11 cellular contexts compared by ENCODE assay signal in the genomic region with DNA sequence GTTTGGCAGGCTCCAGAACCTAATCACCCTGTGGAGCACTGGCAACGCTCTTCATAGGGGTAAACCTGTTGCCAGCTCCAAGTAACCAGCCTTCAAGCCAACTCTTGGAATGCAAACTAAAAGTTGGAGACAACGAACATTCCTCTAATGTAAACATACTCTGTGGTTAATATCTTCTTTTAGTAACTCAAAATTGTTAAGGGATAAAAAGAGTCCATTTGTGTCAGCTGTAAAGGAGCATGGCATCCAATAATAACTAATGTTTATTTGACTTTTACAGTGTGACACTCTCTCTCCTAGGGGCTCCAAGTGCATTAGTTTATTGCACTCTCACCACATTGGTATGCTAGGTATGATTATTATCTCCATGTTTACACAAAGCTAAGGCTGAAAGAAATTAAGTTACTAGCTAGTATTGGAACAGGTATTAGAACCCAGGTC. TPM values are rescaled to one million over a fixed set of nuclear protein-coding genes. Genes with fewer than 3 reads are reported as not detected.
DNase-seq lines count a peak whose midpoint lies in the region; ATAC-seq, FAIRE-seq and TF ChIP-seq lines count a peak whose summit lies in the region.
"Had no signal": no experiment of that assay in that cellular context is flagged by ENCODE, and none has a peak within 500 bp of the region (broad histone marks: within the 10 kb centered on the region; RNA-seq: fewer than 3 reads in every experiment).

No MANE protein-coding gene starts in this region.

- H3F3A ChIP-seq in PC-3 (ENCODE audit: low read length, unreplicated experiment): peaks cover 25% of the 10 kb centered on the region

- dilution Hi-C loops in endothelial cell of umbilical vein (cut with MboI; ENCODE audit: extremely low pct_ligation_motif_present, low sequenced_read_pairs): no loop called here

- H3K9me3 ChIP-seq in PC-3 (ENCODE audit: low read length) (no peaks in the 10 kb centered on the region), endothelial cell of umbilical vein (replicated peaks; ENCODE audit: control insufficient read depth, insufficient read depth, low read length) (no peaks in the 10 kb centered on the region)

- BruUV-seq in PC-3 (replicated peaks; lab: Mats Ljungman, UMichigan) (no TSS peak), endothelial cell of umbilical vein (replicated peaks; lab: Mats Ljungman, UMichigan) (no TSS peak)

- H3K27ac ChIP-seq in PC-3 (ENCODE audit: low read length): peak overlapping the region; percentile 90
- peak overlapping the region; percentile 15 for H3K27ac ChIP-seq in endothelial cell of umbilical vein (ENCODE audit: insufficient read depth, low read depth, low read length)

- 0 out of 2 replicates have a peak, but pooled peaks cover 4% of the 10 kb centered on the region for H3K79me2 ChIP-seq in PC-3 (ENCODE audit: low read length)
- no peaks in the 10 kb centered on the region for H3K79me2 ChIP-seq in endothelial cell of umbilical vein (ENCODE audit: control insufficient read depth, insufficient read depth, low read length)

- H3K36me3 ChIP-seq in PC-3 (ENCODE audit: low read depth, low read length) (no peaks in the 10 kb centered on the region), endothelial cell of umbilical vein (ENCODE audit: control insufficient read depth in 2 of 2, extremely low read depth in 1 of 2, insufficient read depth in 2 of 2, low read length in 2 of 2) (no peaks in the 10 kb centered on the region)

- peak overlapping the region; percentile 63 for H3K4me2 ChIP-seq in PC-3 (ENCODE audit: low read length)
- H3K4me2 ChIP-seq in endothelial cell of umbilical vein (ENCODE audit: insufficient read depth, low read length): peak overlapping the region; percentile 7

- H3K27me3 ChIP-seq in PC-3 (ENCODE audit: low read length): no peaks in the 10 kb centered on the region
- no peaks in the 10 kb centered on the region for H3K27me3 ChIP-seq in endothelial cell of umbilical vein (ENCODE audit: control insufficient read depth in 2 of 2, insufficient read depth in 2 of 2, low read length in 2 of 2)

- CTCF ChIA-PET in PC-3 (lab: Charles Lee) (interaction anchor here (0.9 to 1.9 kb wide), 2 partner anchors 25 to 114 kb away, joined by 5 to 13 read pairs; no protein-coding TSS in a partner anchor), endothelial cell of umbilical vein (lab: Charles Lee) (interaction anchor here (1.2 kb wide), 1 partner anchor 9 kb away, joined by 3 read pairs; no protein-coding TSS in a partner anchor)

- no peak for TF ChIP-seq POLR2A in endothelial cell of umbilical vein (IDR thresholded peaks at IDR 0.05; ENCODE audit: low read depth, low read length)

- H3K9ac ChIP-seq in PC-3 (ENCODE audit: low read length) (peak overlapping the region; percentile 64), endothelial cell of umbilical vein (replicated peaks; ENCODE audit: extremely low read depth, insufficient read depth, low read length) (no peak overlapping the region)

- no peaks in the 10 kb centered on the region for H3K9me1 ChIP-seq in endothelial cell of umbilical vein (replicated peaks; ENCODE audit: control insufficient read depth, extremely low read depth, insufficient read depth, low read length)

- ATAC-seq in PC-3 (peak; percentile 61), GM19397 (IDR thresholded peaks at IDR 0.05; ENCODE audit: unreplicated experiment) (no peak)
- ATAC-seq: activated naive CD8-positive, alpha-beta T cell treated with anti-CD3 and anti-CD28 coated beads, Interleukin-2, amount 50 U/mL, for 24 hours had no signal

- intact Hi-C loops in PC-3 (cut with micrococcal nuclease): loop anchor here (5.0 kb wide), 1 partner anchor 60 kb away; no protein-coding TSS in a partner anchor
- intact Hi-C loops in endothelial cell of umbilical vein (cut with micrococcal nuclease): no loop called here

- FAIRE-seq in endothelial cell of umbilical vein (lab: Jason Lieb, UNC): no peak

- peak; percentile 50 for DNase-seq in HCEC 1CT
- peak; percentile 97 for DNase-seq in PC-3
- DNase-seq in endothelial cell of umbilical vein (ENCODE audit: low read depth, low spot score): no peak
- DNase-seq in retinal pigment epithelial cell (ENCODE audit: low read depth): peak; percentile 34
- DNase-seq in islet precursor cell: no peak
- DNase-seq in NCI-H748 treated with DMSO at 0.1 percent for 48 hours (lab: John Stamatoyannopoulos, UW): no peak
- DNase-seq: activated CD8-positive, alpha-beta memory T cell treated with anti-CD3 and anti-CD28 coated beads, Interleukin-2, amount 50 U/mL, for 48 hours; activated naive CD8-positive, alpha-beta T cell treated with anti-CD3 and anti-CD28 coated beads, Interleukin-2, amount 50 U/mL, for 24 hours; NCI-H1105; NCI-H510A had no signal

- H3K9me2 ChIP-seq in PC-3 (replicated peaks; ENCODE audit: low read length): no peaks in the 10 kb centered on the region

- POLR2A ChIA-PET in PC-3 (lab: Charles Lee; ENCODE audit: unreplicated experiment): interaction anchor here (0.6 kb wide), 2 partner anchors 75 to 413 kb away, joined by 3 to 4 read pairs; no protein-coding TSS in a partner anchor
- POLR2A ChIA-PET in endothelial cell of umbilical vein (lab: Charles Lee): no interaction called here

- TF ChIP-seq CTCF in PC-3 (conservative IDR thresholded peaks at IDR 0.05; ENCODE audit: low read depth, low read length) (no peak), endothelial cell of umbilical vein (IDR thresholded peaks at IDR 0.05; ENCODE audit: extremely low read depth in 1 of 2, insufficient read depth in 1 of 2, low read depth in 1 of 2, low read length in 2 of 2) (no peak), retinal pigment epithelial cell (conservative IDR thresholded peaks at IDR 0.05; ENCODE audit: low read depth, low read length) (no peak)

- H4K20me1 ChIP-seq in PC-3 (ENCODE audit: low read length): no peaks in the 10 kb centered on the region
- no peaks in the 10 kb centered on the region for H4K20me1 ChIP-seq in endothelial cell of umbilical vein (replicated peaks; ENCODE audit: control insufficient read depth, extremely low read depth, insufficient read depth, low read length)

- H3K4me1 ChIP-seq in PC-3 (ENCODE audit: insufficient read depth, low read length): peaks cover 76% of the 10 kb centered on the region
- H3K4me1 ChIP-seq in endothelial cell of umbilical vein (ENCODE audit: control insufficient read depth, extremely low read depth, insufficient read depth, low read length): peaks cover 51% of the 10 kb centered on the region

- H3K4me3 ChIP-seq in PC-3 (ENCODE audit: low read length) (peak overlapping the region; percentile 8; the same call in 1 of the 2 replicates), endothelial cell of umbilical vein (replicated peaks in 1 of 3; ENCODE audit: insufficient read depth in 1 of 3, low read depth in 1 of 3, low read length in 3 of 3) (no peak overlapping the region), retinal pigment epithelial cell (ENCODE audit: low read length) (no peak overlapping the region)

- H2AFZ ChIP-seq in PC-3 (ENCODE audit: low read length) (no peak overlapping the region), endothelial cell of umbilical vein (ENCODE audit: low read depth, low read length) (no peak overlapping the region)

TF ChIP-seq in endothelial cell of umbilical vein, 7 proteins besides CTCF, POLR2A, EP300 and RAD21:
- TF ChIP-seq GATA2 (IDR thresholded peaks at IDR 0.05; ENCODE audit: insufficient read depth, insufficient read length, low read depth, low read length) (peak; percentile 52), POLR2AphosphoS5 (IDR thresholded peaks at IDR 0.05; ENCODE audit: insufficient read depth, low read depth, low read length) (no peak), JUN (IDR thresholded peaks at IDR 0.05; ENCODE audit: borderline replicate concordance, insufficient read depth, insufficient read length, low read depth) (peak; percentile 29), FOS (IDR thresholded peaks at IDR 0.05; ENCODE audit: borderline replicate concordance, insufficient read depth, low read length) (no peak)
- TF ChIP-seq, protein P1, sequence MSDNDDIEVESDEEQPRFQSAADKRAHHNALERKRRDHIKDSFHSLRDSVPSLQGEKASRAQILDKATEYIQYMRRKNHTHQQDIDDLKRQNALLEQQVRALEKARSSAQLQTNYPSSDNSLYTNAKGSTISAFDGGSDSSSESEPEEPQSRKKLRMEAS (IDR thresholded peaks at IDR 0.05; ENCODE audit: insufficient read depth, insufficient read length): no peak

RNA-seq across cellular contexts. Expression of gene AMOTL1, which starts 31.0 kb away (rescaled TPM):
- total RNA-seq in PC-3 (2014; rRNA removed): 32.6 and 37.9 TPM in 2 replicates
- 37.8 and 41.8 TPM in 2 replicates for total RNA-seq in endothelial cell of umbilical vein
- 11.3 and 12.5 TPM in 2 replicates for polyA plus RNA-seq in endothelial cell of umbilical vein
- polyA plus RNA-seq in endothelial cell of umbilical vein (2011; cell fraction: cytosol; rRNA removed): 13.8 and 14.8 TPM in 2 replicates
- 19.8 and 22.7 TPM in 2 replicates for polyA plus RNA-seq in endothelial cell of umbilical vein (2011; cell fraction: nucleus; rRNA removed)
- 24.6 and 26.3 TPM in 2 replicates for polyA plus RNA-seq in endothelial cell of umbilical vein (2012)
- polyA minus RNA-seq in endothelial cell of umbilical vein: 38.8 and 39.2 TPM in 2 replicates
- polyA minus RNA-seq in endothelial cell of umbilical vein (2011; cell fraction: cytosol; rRNA and poly(A)+ RNA removed): 10.3 TPM
- 35.5 and 46.7 TPM in 2 replicates for polyA minus RNA-seq in endothelial cell of umbilical vein (2011; cell fraction: nucleus; rRNA and poly(A)+ RNA removed)

Comparison
In these comparisons a context has a peak if more than half of its experiments do, and no peak if none do; other contexts are left out.
1. DNase-seq: peak in HCEC 1CT (single experiment), PC-3 (single experiment) and retinal pigment epithelial cell (single experiment); none in endothelial cell of umbilical vein (single experiment), islet precursor cell (single experiment) and NCI-H748 treated with DMSO at 0.1 percent for 48 hours (single experiment).